In the genomic region with DNA sequence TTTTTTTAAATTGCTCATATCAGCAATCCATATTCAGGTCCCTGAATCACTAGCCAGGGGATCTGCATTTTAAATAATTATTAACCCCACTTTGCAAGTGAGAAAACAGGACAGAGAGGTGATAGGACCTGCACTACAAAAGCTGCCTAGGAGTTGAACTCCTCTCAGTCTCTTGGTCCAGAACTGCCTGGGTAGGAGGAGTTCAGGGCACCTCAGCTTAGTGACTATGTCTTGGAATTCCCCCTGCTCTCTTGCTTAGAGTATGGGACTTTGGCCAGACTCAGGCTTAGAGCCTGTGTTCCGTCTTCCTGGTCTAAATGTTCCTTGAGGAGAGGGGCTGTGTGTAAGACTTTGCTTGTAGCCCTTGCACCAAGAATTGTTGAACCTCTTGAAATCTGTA, we compare ENCODE assay signal across 34 cellular contexts.
"Had no signal": no experiment of that assay in that cellular context is flagged by ENCODE, and none has a peak within 500 bp of the region (broad histone marks: within the 10 kb centered on the region; RNA-seq: fewer than 3 reads in every experiment).

No MANE protein-coding gene starts in this region.

- H3K27ac ChIP-seq: adrenal gland, body of pancreas, epithelial cell of prostate, esophagus squamous epithelium, gastroesophageal sphincter, WERI-Rb-1 had no signal

- ATAC-seq: activated CD4-positive, CD25-positive, alpha-beta regulatory T cell treated with anti-CD3 and anti-CD28 coated beads, Interleukin-2, amount 50 U/mL, for 24 hours; activated CD8-positive, alpha-beta memory T cell treated with anti-CD3 and anti-CD28 coated beads, Interleukin-2, amount 10 ng/mL, durations not matched to agents 7 days and 5 days; activated CD8-positive, alpha-beta T cell treated with anti-CD3 and anti-CD28 coated beads, Interleukin-2, amount 10 ng/mL, durations not matched to agents 7 days and 5 days; activated naive CD8-positive, alpha-beta T cell treated with anti-CD3 and anti-CD28 coated beads, Interleukin-2, amount 50 U/mL, for 24 hours; body of pancreas; effector memory CD8-positive, alpha-beta T cell; gastroesophageal sphincter; T-helper 17 cell had no signal

- H3K9me3 ChIP-seq: adrenal gland, body of pancreas, esophagus squamous epithelium had no signal

- H3K4me3 ChIP-seq: adrenal gland, body of pancreas, esophagus squamous epithelium, gastroesophageal sphincter had no signal

- H3K9me3 Mint-ChIP-seq: activated B cell treated with CpG ODN at 0.5 μM for 24 hours; activated CD4-positive, alpha-beta memory T cell treated with anti-CD3 and anti-CD28 coated beads for 36 hours; activated naive CD4-positive, alpha-beta T cell treated with anti-CD3 and anti-CD28 coated beads for 36 hours; activated naive CD4-positive, alpha-beta T cell treated with anti-CD3 and anti-CD28 coated beads, Interleukin-2, amount 50 U/mL, for 24 hours; activated naive CD8-positive, alpha-beta T cell treated with anti-CD3 and anti-CD28 coated beads for 36 hours; activated naive CD8-positive, alpha-beta T cell treated with anti-CD3 and anti-CD28 coated beads, Interleukin-2, amount 50 U/mL, for 24 hours; activated T-helper 1 cell treated with anti-CD3 and anti-CD28 coated beads, Interleukin-12 subunit alpha, Interleukin-12 subunit beta, Interleukin-2, Interleukin-4 antibody, amounts not matched to agents 30 ng/mL and 10 ng/mL and 1 ng/mL, durations not matched to agents 14 hours and 24 hours and 36 hours; activated T-helper 2 cell treated with anti-CD3 and anti-CD28 coated beads, Interferon-gamma antibody, Interleukin-2, Interleukin-4, amounts not matched to agents 10 μg/mL and 5 μg/mL and 100 μg/mL, durations not matched to agents 14 hours and 24 hours and 36 hours; effector memory CD8-positive, alpha-beta T cell; T-helper 2 cell treated with Interferon-gamma antibody and Interleukin-4, amounts not matched to agents 5 μg/mL and 100 μg/mL, for 36 hours had no signal

- H3K27ac Mint-ChIP-seq: activated B cell treated with CpG ODN at 0.5 μM for 24 hours; activated CD4-positive, alpha-beta memory T cell treated with anti-CD3 and anti-CD28 coated beads for 36 hours; activated CD8-positive, alpha-beta memory T cell treated with anti-CD3 and anti-CD28 coated beads, Interleukin-2, amount 10 ng/mL, durations not matched to agents 7 days and 5 days; activated CD8-positive, alpha-beta T cell treated with anti-CD3 and anti-CD28 coated beads, Interleukin-2, amount 10 ng/mL, durations not matched to agents 7 days and 5 days; activated naive CD4-positive, alpha-beta T cell treated with anti-CD3 and anti-CD28 coated beads for 36 hours; activated naive CD4-positive, alpha-beta T cell treated with anti-CD3 and anti-CD28 coated beads, Interleukin-2, amount 50 U/mL, for 24 hours; activated naive CD8-positive, alpha-beta T cell treated with anti-CD3 and anti-CD28 coated beads for 36 hours; activated naive CD8-positive, alpha-beta T cell treated with anti-CD3 and anti-CD28 coated beads, Interleukin-2, amount 50 U/mL, for 24 hours; activated T-helper 1 cell treated with anti-CD3 and anti-CD28 coated beads, Interleukin-12 subunit alpha, Interleukin-12 subunit beta, Interleukin-2, Interleukin-4 antibody, amounts not matched to agents 30 ng/mL and 10 ng/mL and 1 ng/mL, durations not matched to agents 14 hours and 24 hours and 36 hours; activated T-helper 2 cell treated with anti-CD3 and anti-CD28 coated beads, Interferon-gamma antibody, Interleukin-2, Interleukin-4, amounts not matched to agents 10 μg/mL and 5 μg/mL and 100 μg/mL, durations not matched to agents 14 hours and 24 hours and 36 hours; effector memory CD8-positive, alpha-beta T cell; T-helper 17 cell; T-helper 2 cell treated with Interferon-gamma antibody and Interleukin-4, amounts not matched to agents 5 μg/mL and 100 μg/mL, for 36 hours had no signal

- DNase-seq: activated B cell treated with CpG ODN at 0.5 μM for 24 hours; activated CD4-positive, alpha-beta memory T cell treated with anti-CD3 and anti-CD28 coated beads for 36 hours; activated CD4-positive, alpha-beta T cell treated with anti-CD3 and anti-CD28 coated beads for 48 hours; activated CD8-positive, alpha-beta memory T cell treated with anti-CD3 and anti-CD28 coated beads, Interleukin-2, amount 10 ng/mL, durations not matched to agents 7 days and 5 days; activated CD8-positive, alpha-beta memory T cell treated with anti-CD3 and anti-CD28 coated beads, Interleukin-2, amount 50 U/mL, for 4 hours; activated CD8-positive, alpha-beta T cell treated with anti-CD3 and anti-CD28 coated beads, Interleukin-2, amount 10 ng/mL, durations not matched to agents 7 days and 5 days; activated effector memory CD4-positive, alpha-beta T cell treated with anti-CD3 and anti-CD28 coated beads, Interleukin-2, amount 50 U/mL, for 16 hours; activated naive CD4-positive, alpha-beta T cell treated with anti-CD3 and anti-CD28 coated beads for 36 hours; activated naive CD8-positive, alpha-beta T cell treated with anti-CD3 and anti-CD28 coated beads for 36 hours; activated naive CD8-positive, alpha-beta T cell treated with anti-CD3 and anti-CD28 coated beads, Interleukin-2, amount 50 U/mL, for 24 hours; activated T-cell treated with anti-CD3 and anti-CD28 coated beads, Interleukin-2, amount 50 U/mL, for 1 hour; activated T-cell treated with anti-CD3 and anti-CD28 coated beads, Interleukin-2, amount 50 U/mL, for 48 hours; adrenal gland; amygdala; aorta; body of pancreas; caudate nucleus; cortex of kidney; dermis blood vessel endothelial cell; effector CD4-positive, alpha-beta T cell; effector memory CD8-positive, alpha-beta T cell; esophagus squamous epithelium; foreskin melanocyte; T-helper 1 cell; T-helper 17 cell; T1000; WERI-Rb-1 had no signal

- H3K4me3 Mint-ChIP-seq: activated B cell treated with CpG ODN at 0.5 μM for 24 hours; activated CD4-positive, alpha-beta memory T cell treated with anti-CD3 and anti-CD28 coated beads for 36 hours; activated CD8-positive, alpha-beta memory T cell treated with anti-CD3 and anti-CD28 coated beads, Interleukin-2, amount 10 ng/mL, durations not matched to agents 7 days and 5 days; activated CD8-positive, alpha-beta T cell treated with anti-CD3 and anti-CD28 coated beads, Interleukin-2, amount 10 ng/mL, durations not matched to agents 7 days and 5 days; activated naive CD4-positive, alpha-beta T cell treated with anti-CD3 and anti-CD28 coated beads for 36 hours; activated naive CD4-positive, alpha-beta T cell treated with anti-CD3 and anti-CD28 coated beads, Interleukin-2, amount 50 U/mL, for 24 hours; activated naive CD8-positive, alpha-beta T cell treated with anti-CD3 and anti-CD28 coated beads for 36 hours; activated naive CD8-positive, alpha-beta T cell treated with anti-CD3 and anti-CD28 coated beads, Interleukin-2, amount 50 U/mL, for 24 hours; activated T-helper 1 cell treated with anti-CD3 and anti-CD28 coated beads, Interleukin-12 subunit alpha, Interleukin-12 subunit beta, Interleukin-2, Interleukin-4 antibody, amounts not matched to agents 30 ng/mL and 10 ng/mL and 1 ng/mL, durations not matched to agents 14 hours and 24 hours and 36 hours; effector memory CD8-positive, alpha-beta T cell; T-helper 17 cell; T-helper 2 cell treated with Interferon-gamma antibody and Interleukin-4, amounts not matched to agents 5 μg/mL and 100 μg/mL, for 36 hours had no signal

- H3K36me3 ChIP-seq: adrenal gland, esophagus squamous epithelium, gastroesophageal sphincter, WERI-Rb-1 had no signal

- H3K36me3 Mint-ChIP-seq: activated CD4-positive, alpha-beta memory T cell treated with anti-CD3 and anti-CD28 coated beads for 36 hours; activated CD8-positive, alpha-beta memory T cell treated with anti-CD3 and anti-CD28 coated beads, Interleukin-2, amount 10 ng/mL, durations not matched to agents 7 days and 5 days; activated naive CD4-positive, alpha-beta T cell treated with anti-CD3 and anti-CD28 coated beads, Interleukin-2, amount 50 U/mL, for 24 hours; activated naive CD8-positive, alpha-beta T cell treated with anti-CD3 and anti-CD28 coated beads for 36 hours had no signal

- H3K27me3 ChIP-seq: body of pancreas had no signal

- H3K4me1 ChIP-seq: adrenal gland, body of pancreas, esophagus squamous epithelium, gastroesophageal sphincter had no signal

- H3K4me1 Mint-ChIP-seq: activated B cell treated with CpG ODN at 0.5 μM for 24 hours; activated CD8-positive, alpha-beta memory T cell treated with anti-CD3 and anti-CD28 coated beads, Interleukin-2, amount 10 ng/mL, durations not matched to agents 7 days and 5 days; activated naive CD4-positive, alpha-beta T cell treated with anti-CD3 and anti-CD28 coated beads, Interleukin-2, amount 50 U/mL, for 24 hours; activated naive CD8-positive, alpha-beta T cell treated with anti-CD3 and anti-CD28 coated beads for 36 hours; activated naive CD8-positive, alpha-beta T cell treated with anti-CD3 and anti-CD28 coated beads, Interleukin-2, amount 50 U/mL, for 24 hours had no signal
